Comparison of ENCODE assay signal across 30 cellular contexts in the genomic region with DNA sequence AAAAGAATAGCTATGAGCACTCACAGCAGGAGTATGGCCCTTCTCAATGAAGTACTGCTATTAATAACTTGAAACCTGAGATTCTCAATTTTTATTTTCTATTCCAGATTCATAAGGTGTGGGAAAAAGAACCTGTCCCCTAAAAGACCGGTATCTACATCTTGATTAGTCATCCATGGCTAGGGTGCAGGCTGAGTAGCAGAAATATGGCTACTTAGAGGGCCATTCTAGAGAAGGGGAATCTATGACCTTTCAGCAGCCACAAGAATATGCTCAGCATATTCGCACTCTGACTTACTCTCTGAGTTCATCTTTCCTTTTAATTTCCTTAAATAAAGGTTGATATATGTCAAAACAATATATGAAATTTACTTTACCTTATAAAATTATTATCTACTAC. TPM values are rescaled to one million over a fixed set of nuclear protein-coding genes. Genes with fewer than 3 reads are reported as not detected.
DNase-seq lines count a peak whose midpoint lies in the region; ATAC-seq, FAIRE-seq and TF ChIP-seq lines count a peak whose summit lies in the region.
"Had no signal": no experiment of that assay in that cellular context is flagged by ENCODE, and none has a peak within 500 bp of the region (broad histone marks: within the 10 kb centered on the region; RNA-seq: fewer than 3 reads in every experiment).

No MANE protein-coding gene starts in this region.

- no peak for FAIRE-seq in H54 (lab: Jason Lieb, UNC)

- no peaks in the 10 kb centered on the region for H3K27me3 Mint-ChIP-seq in activated CD4-positive, alpha-beta T cell treated with anti-CD3 and anti-CD28 coated beads for 36 hours
- no peaks in the 10 kb centered on the region for H3K27me3 Mint-ChIP-seq in activated CD4-positive, alpha-beta T cell treated with anti-CD3 and anti-CD28 coated beads, Interleukin-2, amount 10 ng/mL, durations not matched to agents 7 days and 5 days
- no peaks in the 10 kb centered on the region for H3K27me3 Mint-ChIP-seq in T-helper 17 cell
- H3K27me3 Mint-ChIP-seq: activated CD4-positive, alpha-beta memory T cell treated with anti-CD3 and anti-CD28 coated beads, Interleukin-2, amount 10 ng/mL, durations not matched to agents 7 days and 5 days had no signal

- ATAC-seq in activated CD4-positive, alpha-beta T cell treated with anti-CD3 and anti-CD28 coated beads for 36 hours: peak; percentile 82
- ATAC-seq in GM18858 (IDR thresholded peaks at IDR 0.05; ENCODE audit: unreplicated experiment) (peak; percentile 39), HG02588 (IDR thresholded peaks at IDR 0.05; ENCODE audit: unreplicated experiment) (peak; percentile 64), T-helper 17 cell (no peak)
- ATAC-seq: esophagus mucosa, foreskin keratinocyte, heart right ventricle, left colon, right cardiac atrium, SK-N-SH treated with all-trans-retinoic acid at 6 μM for 48 hours had no signal

- DNase-seq in activated CD4-positive, alpha-beta T cell treated with anti-CD3 and anti-CD28 coated beads for 36 hours: no peak
- DNase-seq in activated CD4-positive, alpha-beta T cell treated with anti-CD3 and anti-CD28 coated beads, Interleukin-2, amount 10 ng/mL, durations not matched to agents 7 days and 5 days: no peak
- DNase-seq in T-helper 17 cell (no peak), anterior cingulate cortex (lab: John Stamatoyannopoulos, UW) (no peak), NCI-H1417 (lab: John Stamatoyannopoulos, UW) (no peak), H54 (ENCODE audit: insufficient read length, low spot score) (no peak)
- DNase-seq: activated CD4-positive, alpha-beta memory T cell treated with anti-CD3 and anti-CD28 coated beads, Interleukin-2, amount 10 ng/mL, durations not matched to agents 7 days and 5 days; activated naive CD4-positive, alpha-beta T cell treated with Interleukin-2 at 50 U/mL for 16 hours; AML-193; aorta; cortex of kidney; DMS79; foreskin keratinocyte; GF-D8; heart right ventricle; HFFc6; left colon; NCI-H1105 treated with DMSO at 0.1 percent for 48 hours; NCI-H2081 treated with DMSO at 0.1 percent for 48 hours; NCI-H446 treated with DMSO at 0.1 percent for 48 hours; right cardiac atrium; spleen; trophoblast cell had no signal

- CTCF ChIA-PET in activated CD4-positive, alpha-beta T cell treated with anti-CD3 and anti-CD28 coated beads for 36 hours (lab: Charles Lee): interaction anchor here (1.5 kb wide), 1 partner anchor 12 kb away, joined by 3 read pairs; no protein-coding TSS in a partner anchor
- CTCF ChIA-PET in activated CD4-positive, alpha-beta T cell treated with anti-CD3 and anti-CD28 coated beads, Interleukin-2, amount 10 ng/mL, durations not matched to agents 7 days and 5 days (lab: Charles Lee): no interaction called here

- intact Hi-C loops in activated CD4-positive, alpha-beta T cell treated with anti-CD3 and anti-CD28 coated beads for 36 hours (cut with DNase I, micrococcal nuclease): no loop called here

- no peaks in the 10 kb centered on the region for H3K9me3 Mint-ChIP-seq in activated CD4-positive, alpha-beta T cell treated with anti-CD3 and anti-CD28 coated beads for 36 hours (ENCODE audit: low read depth)
- no peaks in the 10 kb centered on the region for H3K9me3 Mint-ChIP-seq in activated CD4-positive, alpha-beta T cell treated with anti-CD3 and anti-CD28 coated beads, Interleukin-2, amount 10 ng/mL, durations not matched to agents 7 days and 5 days
- H3K9me3 Mint-ChIP-seq: activated CD4-positive, alpha-beta memory T cell treated with anti-CD3 and anti-CD28 coated beads, Interleukin-2, amount 10 ng/mL, durations not matched to agents 7 days and 5 days; HFFc6; neural progenitor cell had no signal

- H3K27ac Mint-ChIP-seq in activated CD4-positive, alpha-beta T cell treated with anti-CD3 and anti-CD28 coated beads for 36 hours: no peak overlapping the region
- H3K27ac Mint-ChIP-seq in activated CD4-positive, alpha-beta T cell treated with anti-CD3 and anti-CD28 coated beads, Interleukin-2, amount 10 ng/mL, durations not matched to agents 7 days and 5 days: no peak overlapping the region
- peak overlapping the region; percentile 47 for H3K27ac Mint-ChIP-seq in T-helper 17 cell
- H3K27ac Mint-ChIP-seq: activated CD4-positive, alpha-beta memory T cell treated with anti-CD3 and anti-CD28 coated beads, Interleukin-2, amount 10 ng/mL, durations not matched to agents 7 days and 5 days; HFFc6; neural progenitor cell had no signal

- no peak for TF ChIP-seq POLR2A in H54 (IDR thresholded peaks at IDR 0.05; ENCODE audit: low read depth, low read length)

- peaks cover 26% of the 10 kb centered on the region for H3K4me1 Mint-ChIP-seq in activated CD4-positive, alpha-beta T cell treated with anti-CD3 and anti-CD28 coated beads for 36 hours
- peaks cover 2% of the 10 kb centered on the region for H3K4me1 Mint-ChIP-seq in activated CD4-positive, alpha-beta T cell treated with anti-CD3 and anti-CD28 coated beads, Interleukin-2, amount 10 ng/mL, durations not matched to agents 7 days and 5 days
- H3K4me1 Mint-ChIP-seq in T-helper 17 cell: peaks cover 12% of the 10 kb centered on the region

- H3K36me3 Mint-ChIP-seq in activated CD4-positive, alpha-beta T cell treated with anti-CD3 and anti-CD28 coated beads for 36 hours (ENCODE audit: low read depth): peaks cover 46% of the 10 kb centered on the region
- peaks cover 29% of the 10 kb centered on the region for H3K36me3 Mint-ChIP-seq in activated CD4-positive, alpha-beta T cell treated with anti-CD3 and anti-CD28 coated beads, Interleukin-2, amount 10 ng/mL, durations not matched to agents 7 days and 5 days (ENCODE audit: low read depth)
- peaks cover 11% of the 10 kb centered on the region for H3K36me3 Mint-ChIP-seq in T-helper 17 cell (ENCODE audit: low read depth)

- POLR2A ChIA-PET in activated CD4-positive, alpha-beta T cell treated with anti-CD3 and anti-CD28 coated beads for 36 hours (lab: Charles Lee): no interaction called here
- POLR2A ChIA-PET in activated CD4-positive, alpha-beta T cell treated with anti-CD3 and anti-CD28 coated beads, Interleukin-2, amount 10 ng/mL, durations not matched to agents 7 days and 5 days (lab: Charles Lee): no interaction called here

- no peaks in the 10 kb centered on the region for H3K9me3 ChIP-seq in T-helper 17 cell (ENCODE audit: control insufficient read depth, low read length, poor library complexity, severe bottlenecking)
- H3K9me3 ChIP-seq: heart right ventricle, spleen had no signal

- no peak overlapping the region for H3K4me3 Mint-ChIP-seq in activated CD4-positive, alpha-beta T cell treated with anti-CD3 and anti-CD28 coated beads for 36 hours
- no peak overlapping the region for H3K4me3 Mint-ChIP-seq in activated CD4-positive, alpha-beta T cell treated with anti-CD3 and anti-CD28 coated beads, Interleukin-2, amount 10 ng/mL, durations not matched to agents 7 days and 5 days
- H3K4me3 Mint-ChIP-seq in T-helper 17 cell: no peak overlapping the region
- H3K4me3 Mint-ChIP-seq: activated CD4-positive, alpha-beta memory T cell treated with anti-CD3 and anti-CD28 coated beads, Interleukin-2, amount 10 ng/mL, durations not matched to agents 7 days and 5 days; HFFc6; neural progenitor cell had no signal

RNA-seq across cellular contexts. Expression of a gene that starts 27.7 kb away (rescaled TPM):
- total RNA-seq in activated CD4-positive, alpha-beta T cell treated with anti-CD3 and anti-CD28 coated beads for 36 hours: 10 to 100 TPM; 58.6 to 61.7 TPM
- total RNA-seq in activated CD4-positive, alpha-beta T cell treated with anti-CD3 and anti-CD28 coated beads, Interleukin-2, amount 10 ng/mL, durations not matched to agents 7 days and 5 days: 10 to 100 TPM; 26.7 to 32.0 TPM
- total RNA-seq in T-helper 17 cell: 10 to 100 TPM; 22.7 to 27.9 TPM

RNA-seq across cellular contexts. Expression of a gene that starts 48.3 kb away (rescaled TPM):
- total RNA-seq in activated CD4-positive, alpha-beta T cell treated with anti-CD3 and anti-CD28 coated beads for 36 hours: under 1 TPM; 0.54 to 0.85 TPM
- total RNA-seq in activated CD4-positive, alpha-beta T cell treated with anti-CD3 and anti-CD28 coated beads, Interleukin-2, amount 10 ng/mL, durations not matched to agents 7 days and 5 days: under 1 TPM; 0.19 to 0.35 TPM
- total RNA-seq in T-helper 17 cell: not detected
- total RNA-seq: A172, HFFc6, OCI-LY7 had no signal
